12 cellular contexts compared by ENCODE assay signal in genomic region chr7:124996778-124997177, GRCh38.
DNase-seq lines count a peak whose midpoint lies in the region; ATAC-seq, FAIRE-seq and TF ChIP-seq lines count a peak whose summit lies in the region.
"Had no signal": no experiment of that assay in that cellular context is flagged by ENCODE, and none has a peak within 500 bp of the region (broad histone marks: within the 10 kb centered on the region; RNA-seq: fewer than 3 reads in every experiment).

No MANE protein-coding gene starts in this region.

- H3K9me3 ChIP-seq in BE2C (no peaks in the 10 kb centered on the region), GM12878 (replicated peaks; ENCODE audit: control insufficient read depth, insufficient read depth, low read length) (no peaks in the 10 kb centered on the region), psoas muscle (no peaks in the 10 kb centered on the region)

- H3K27ac ChIP-seq in GM12878 (ENCODE audit: control insufficient read depth, insufficient read depth) (no peak overlapping the region), psoas muscle (no peak overlapping the region)

- H3K4me3 ChIP-seq in BE2C (ENCODE audit: low read depth, low read length) (no peak overlapping the region), GM12878 (no peak overlapping the region), psoas muscle (no peak overlapping the region)

- BruUV-seq in GM12878 (replicated peaks; lab: Mats Ljungman, UMichigan): no TSS peak

- POLR2A ChIA-PET in GM12878 (lab: Charles Lee): no interaction called here

- no peaks in the 10 kb centered on the region for H3K4me1 ChIP-seq in BE2C
- H3K4me1 ChIP-seq in GM12878 (ENCODE audit: control insufficient read depth, insufficient read depth, low read length): no peaks in the 10 kb centered on the region
- H3K4me1 ChIP-seq in psoas muscle: no peaks in the 10 kb centered on the region

- H3K36me3 ChIP-seq in BE2C: no peaks in the 10 kb centered on the region
- no peaks in the 10 kb centered on the region for H3K36me3 ChIP-seq in GM12878 (ENCODE audit: control insufficient read depth in 2 of 2, insufficient read depth in 2 of 2, low read length in 1 of 2)
- H3K36me3 ChIP-seq in psoas muscle (ENCODE audit: insufficient read depth in 1 of 2, low read depth in 1 of 2): no peaks in the 10 kb centered on the region

- H3K79me2 ChIP-seq in GM12878 (ENCODE audit: control insufficient read depth, insufficient read depth, low read length): no peaks in the 10 kb centered on the region

- WGBS in GM12878 (ENCODE audit: insufficient coverage, insufficient replicate concordance, low lambda C conversion rate, missing lambda C conversion rate): 54% methylated on average over 4 of the region's 4 CpGs
- WGBS in psoas muscle, 3 donors: 73 to 74% (median 73%) methylated on average over 4 of the region's 4 CpGs

- TF ChIP-seq POLR2A in GM12878 (IDR thresholded peaks at IDR 0.05; ENCODE audit: low read depth, low read length): no peak

- ATAC-seq in GM18858 (IDR thresholded peaks at IDR 0.05; ENCODE audit: unreplicated experiment) (peak; percentile 76), HG03520 (IDR thresholded peaks at IDR 0.05; ENCODE audit: unreplicated experiment) (peak; percentile 51), GM12878 (peak; percentile 71), GM21825 (IDR thresholded peaks at IDR 0.05; ENCODE audit: unreplicated experiment) (no peak), psoas muscle (no peak)
- ATAC-seq: effector memory CD8-positive, alpha-beta T cell had no signal

- no peaks in the 10 kb centered on the region for H4K20me1 ChIP-seq in GM12878 (ENCODE audit: control insufficient read depth, insufficient read depth)

- TF ChIP-seq CTCF in BE2C (IDR thresholded peaks at IDR 0.05; ENCODE audit: low read depth, low read length) (peak; percentile 35), GM12878 (IDR thresholded peaks at IDR 0.05 in 2 of 3, conservative IDR thresholded peaks at IDR 0.05 in 1 of 3; ENCODE audit: control insufficient read depth in 2 of 3, extremely low read depth in 1 of 3, insufficient read depth in 1 of 3, low read depth in 3 of 3, low read length in 3 of 3) (peak; percentile 9 to 34 (median 26); a peak in 2 of 6 replicates), psoas muscle (IDR thresholded peaks at IDR 0.05) (no peak)

- no peak for TF ChIP-seq EP300 in GM12878 (IDR thresholded peaks at IDR 0.05; ENCODE audit: borderline replicate concordance in 1 of 2, control insufficient read depth in 1 of 2, low read depth in 2 of 2, low read length in 2 of 2)

- no peak overlapping the region for H3K9ac ChIP-seq in GM12878 (ENCODE audit: control insufficient read depth, insufficient read depth, low read length)

- H3K27me3 ChIP-seq in BE2C (no peaks in the 10 kb centered on the region), GM12878 (replicated peaks in 1 of 2; ENCODE audit: control insufficient read depth in 2 of 2, insufficient read depth in 2 of 2, low read length in 1 of 2) (no peaks in the 10 kb centered on the region), psoas muscle (ENCODE audit: insufficient read depth in 3 of 3, low read length in 2 of 3) (no peaks in the 10 kb centered on the region)

- H3K4me2 ChIP-seq in GM12878 (ENCODE audit: control insufficient read depth, insufficient read depth): no peak overlapping the region

- H2AFZ ChIP-seq in GM12878 (ENCODE audit: control insufficient read depth, low read depth, low read length): no peak overlapping the region

- SMC1A ChIA-PET in GM12878 (lab: Charles Lee; ENCODE audit: uncharacterized antibody, unreplicated experiment): interaction anchor here (0.6 to 1.3 kb wide), 3 partner anchors 10 to 1345 kb away, joined by 3 read pairs; no protein-coding TSS in a partner anchor

- intact Hi-C loops in GM12878 (cut with micrococcal nuclease; ENCODE audit: unreplicated experiment): loop anchor here (5.0 kb wide), 1 partner anchor 139 kb away; no protein-coding TSS in a partner anchor
- intact Hi-C loops in psoas muscle (cut with DNase I): no loop called here

- TF ChIP-seq RAD21 in GM12878 (IDR thresholded peaks at IDR 0.05; ENCODE audit: insufficient read depth, low read depth, low read length): peak; percentile 62

- FAIRE-seq in GM12878 (lab: Jason Lieb, UNC): no peak

- CTCF ChIA-PET in GM12878 (lab: Yijun Ruan, JAX): interaction anchor here (0.5 to 1.1 kb wide), 4 partner anchors 55 to 912 kb away, joined by 3 read pairs; no protein-coding TSS in a partner anchor

- RAD21 ChIA-PET in GM12878 (lab: Charles Lee; ENCODE audit: unreplicated experiment): interaction anchor here (0.9 kb wide), 1 partner anchor 16 kb away, joined by 3 read pairs; no protein-coding TSS in a partner anchor

- DNase-seq in BE2C (no peak), GM12878 (ENCODE audit: low read depth, low spot score) (no peak), SHP77 treated with DMSO at 0.1 percent for 48 hours (lab: John Stamatoyannopoulos, UW) (no peak), psoas muscle (no peak), DMS79 treated with DMSO at 0.1 percent for 48 hours (lab: John Stamatoyannopoulos, UW) (no peak)
- DNase-seq: activated naive CD4-positive, alpha-beta T cell treated with anti-CD3 and anti-CD28 coated beads for 36 hours; effector memory CD8-positive, alpha-beta T cell; posterior cingulate gyrus; T1000 had no signal

- in situ Hi-C loops in GM12878 (cut with MboI): no loop called here

TF ChIP-seq in GM12878, 131 proteins besides CTCF, POLR2A, EP300 and RAD21:
- TF ChIP-seq YY1 (IDR thresholded peaks at IDR 0.05; ENCODE audit: low read depth, low read length): no peak
- TF ChIP-seq SPI1 (IDR thresholded peaks at IDR 0.05; ENCODE audit: borderline replicate concordance, insufficient read depth, low read depth, low read length): peak; percentile 55; the same call in 1 of the 2 replicates
- peak; percentile 40; the same call in 1 of the 2 replicates for TF ChIP-seq SMC3 (IDR thresholded peaks at IDR 0.05; ENCODE audit: borderline replicate concordance, low read length)
TF ChIP-seq in GM12878: peak in this region for 2.

Comparison
In these comparisons a context has a peak if more than half of its experiments do, and no peak if none do; other contexts are left out.
1. ATAC-seq: peak in GM18858 (single experiment), HG03520 (single experiment) and GM12878 (single experiment); none in GM21825 (single experiment) and psoas muscle (0 of 4).